Comparison of ENCODE assay signal across 16 cellular contexts in the genomic region with DNA sequence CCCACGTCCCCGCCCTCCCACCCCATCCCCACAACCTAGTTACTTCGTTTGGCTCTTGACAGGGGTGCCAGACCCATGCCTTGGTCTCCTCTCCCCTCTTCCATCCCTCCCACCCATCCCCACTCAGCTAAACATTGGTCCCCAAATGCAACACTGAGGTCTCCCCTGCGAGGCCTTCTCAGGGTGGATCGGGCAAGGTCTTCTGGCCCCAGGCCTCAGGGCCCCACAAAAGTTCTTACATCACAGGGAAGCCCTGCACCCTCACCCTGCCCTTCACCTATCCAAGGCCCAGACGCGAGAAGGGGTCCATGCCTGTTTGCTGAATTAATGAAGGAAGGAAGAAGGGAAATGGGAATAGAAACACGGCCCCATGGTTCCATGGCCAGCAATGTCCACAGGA.
"Had no signal": no experiment of that assay in that cellular context is flagged by ENCODE, and none has a peak within 500 bp of the region (broad histone marks: within the 10 kb centered on the region; RNA-seq: fewer than 3 reads in every experiment).

No MANE protein-coding gene starts in this region.

- H3K9me3 ChIP-seq: esophagus muscularis mucosa, gastroesophageal sphincter, left lung, lower lobe of right lung had no signal

- ATAC-seq: foreskin keratinocyte, gastroesophageal sphincter, heart left ventricle, left cardiac atrium, left lung, left ventricle myocardium superior, lower lobe of right lung had no signal

- H3K27ac ChIP-seq: dorsolateral prefrontal cortex, esophagus muscularis mucosa, foreskin keratinocyte, gastroesophageal sphincter, heart left ventricle, left lung, lower lobe of right lung had no signal

- H3K36me3 ChIP-seq: esophagus muscularis mucosa, gastroesophageal sphincter, left lung had no signal

- H3K4me3 ChIP-seq: coronary artery, dorsolateral prefrontal cortex, esophagus muscularis mucosa, gastroesophageal sphincter, heart left ventricle, left lung, lower lobe of right lung had no signal

- H3K27me3 ChIP-seq: esophagus muscularis mucosa, foreskin keratinocyte, gastroesophageal sphincter, heart left ventricle, left lung had no signal

- DNase-seq: dermis blood vessel endothelial cell; effector CD4-positive, alpha-beta T cell; effector memory CD4-positive, alpha-beta T cell; foreskin keratinocyte; hippocampal formation; left cardiac atrium; left ventricle myocardium superior; lower lobe of right lung; mesenchymal stem cell; midbrain had no signal
